In genomic region chr16:17291289-17291688, GRCh38 we compare ENCODE assay signal across 21 cellular contexts.
DNase-seq lines count a peak whose midpoint lies in the region; ATAC-seq, FAIRE-seq and TF ChIP-seq lines count a peak whose summit lies in the region.
"Had no signal": no experiment of that assay in that cellular context is flagged by ENCODE, and none has a peak within 500 bp of the region (broad histone marks: within the 10 kb centered on the region; RNA-seq: fewer than 3 reads in every experiment).

No MANE protein-coding gene starts in this region.

- TF ChIP-seq RAD21 in HepG2 (CRISPR knock-in tag; IDR thresholded peaks at IDR 0.05), result no peak

- peaks cover 0 to 1% of the 10 kb centered on the region in 2 experiments; a peak in 1 of 5 replicates for H3K27me3 ChIP-seq in HepG2 (ENCODE audit: control insufficient read depth in 1 of 2, insufficient read depth in 2 of 2, low read length in 2 of 2)
- H3K27me3 ChIP-seq in right lobe of liver, result no peaks in the 10 kb centered on the region
- H3K27me3 ChIP-seq: BLaER1 treated with 17β-estradiol and CSF1 and Interleukin-3, amounts not matched to agents 10 nM and 100 nM had no signal

- intact Hi-C loops in HepG2 (cut with micrococcal nuclease; ENCODE audit: unreplicated experiment), result no loop called here
- intact Hi-C loops in right lobe of liver (cut with DNase I), result no loop called here
- intact Hi-C loops in dendritic cell treated with granulocyte-macrophage colony-stimulating factor and Interleukin-4, amounts not matched to agents 40 ng/mL and 50 ng/mL, for 4 days (cut with micrococcal nuclease), result no loop called here

- H3K9me3 Mint-ChIP-seq in dendritic cell treated with granulocyte-macrophage colony-stimulating factor and Interleukin-4, amounts not matched to agents 40 ng/mL and 50 ng/mL, for 4 days, result no peaks in the 10 kb centered on the region
- H3K9me3 Mint-ChIP-seq in activated CD8-positive, alpha-beta memory T cell treated with anti-CD3 and anti-CD28 coated beads, Interleukin-2, amount 10 ng/mL, durations not matched to agents 7 days and 5 days (ENCODE audit: low read depth), result no peaks in the 10 kb centered on the region
- H3K9me3 Mint-ChIP-seq: CD4-positive, alpha-beta T cell had no signal

- 35% methylated on average over 2 of the region's 2 CpGs for WGBS in HepG2 (ENCODE audit: low lambda C conversion rate)
- 82% methylated on average over 2 of the region's 2 CpGs for WGBS in right lobe of liver (ENCODE audit: insufficient coverage, low coverage, low lambda C conversion rate, missing lambda C conversion rate)

- peak overlapping the region; percentile 37 for H3K27ac Mint-ChIP-seq in dendritic cell treated with granulocyte-macrophage colony-stimulating factor and Interleukin-4, amounts not matched to agents 40 ng/mL and 50 ng/mL, for 4 days
- no peak overlapping the region for H3K27ac Mint-ChIP-seq in activated CD8-positive, alpha-beta memory T cell treated with anti-CD3 and anti-CD28 coated beads, Interleukin-2, amount 10 ng/mL, durations not matched to agents 7 days and 5 days
- H3K27ac Mint-ChIP-seq: B cell; CD4-positive, alpha-beta T cell; CD8-positive, alpha-beta T cell had no signal

- no peaks in the 10 kb centered on the region for H3K9me3 ChIP-seq in HepG2 (ENCODE audit: low read length)
- no peaks in the 10 kb centered on the region for H3K9me3 ChIP-seq in right lobe of liver
- H3K9me3 ChIP-seq: A549, Caco-2 had no signal

- no peaks in the 10 kb centered on the region for H3K27me3 Mint-ChIP-seq in dendritic cell treated with granulocyte-macrophage colony-stimulating factor and Interleukin-4, amounts not matched to agents 40 ng/mL and 50 ng/mL, for 4 days
- H3K27me3 Mint-ChIP-seq in activated CD8-positive, alpha-beta memory T cell treated with anti-CD3 and anti-CD28 coated beads, Interleukin-2, amount 10 ng/mL, durations not matched to agents 7 days and 5 days, result no peaks in the 10 kb centered on the region
- H3K27me3 Mint-ChIP-seq: B cell; CD4-positive, alpha-beta T cell had no signal

- H3K4me3 ChIP-seq in HepG2 (replicated peaks in 1 of 3; ENCODE audit: insufficient read depth in 1 of 3, low read depth in 2 of 3, low read length in 3 of 3), result no peak overlapping the region
- no peak overlapping the region for H3K4me3 ChIP-seq in right lobe of liver
- H3K4me3 ChIP-seq: A549; BLaER1 treated with 17β-estradiol and CSF1 and Interleukin-3, amounts not matched to agents 10 nM and 100 nM had no signal

- BruUV-seq in HepG2 (replicated peaks; lab: Mats Ljungman, UMichigan), result no TSS peak

- in situ Hi-C loops in HepG2 (cut with HindIII; ENCODE audit: extremely low pct_ligation_motif_present, low pct_unique_long_range_greater_than_20kb), result no loop called here

- ATAC-seq in HepG2, result no peak
- no peak for ATAC-seq in right lobe of liver
- no peak for ATAC-seq in activated CD8-positive, alpha-beta memory T cell treated with anti-CD3 and anti-CD28 coated beads, Interleukin-2, amount 10 ng/mL, durations not matched to agents 7 days and 5 days
- ATAC-seq: A549; CD8-positive, alpha-beta T cell had no signal

- DNase-seq in HepG2 (ENCODE audit: low spot score) (no peak), right lobe of liver (no peak), hepatic stellate cell (ENCODE audit: low spot score) (no peak)
- no peak for DNase-seq in activated CD8-positive, alpha-beta memory T cell treated with anti-CD3 and anti-CD28 coated beads, Interleukin-2, amount 10 ng/mL, durations not matched to agents 7 days and 5 days
- DNase-seq: AML-193; Caco-2; Calu3; CD4-positive, alpha-beta T cell; CD8-positive, alpha-beta T cell; DMS79 treated with DMSO at 0.1 percent for 48 hours; GF-D8 had no signal

- no peak overlapping the region for H3K9ac ChIP-seq in HepG2 (ENCODE audit: insufficient read depth, low read depth, low read length)
- H3K9ac ChIP-seq: BLaER1 treated with 17β-estradiol and CSF1 and Interleukin-3, amounts not matched to agents 10 nM and 100 nM had no signal

- H3K4me2 ChIP-seq in HepG2 (ENCODE audit: low read depth, low read length), result no peak overlapping the region
- H3K4me2 ChIP-seq: A549; BLaER1 treated with 17β-estradiol and CSF1 and Interleukin-3, amounts not matched to agents 10 nM and 100 nM had no signal

- H3K36me3 Mint-ChIP-seq in dendritic cell treated with granulocyte-macrophage colony-stimulating factor and Interleukin-4, amounts not matched to agents 40 ng/mL and 50 ng/mL, for 4 days (ENCODE audit: low read depth), result peaks cover 6% of the 10 kb centered on the region
- peaks cover 13% of the 10 kb centered on the region for H3K36me3 Mint-ChIP-seq in activated CD8-positive, alpha-beta memory T cell treated with anti-CD3 and anti-CD28 coated beads, Interleukin-2, amount 10 ng/mL, durations not matched to agents 7 days and 5 days

- CTCF ChIA-PET in HepG2 (lab: Yijun Ruan, JAX; ENCODE audit: low intra/inter-chr PET ratio, low total read pairs), result no interaction called here
- CTCF ChIA-PET in activated CD8-positive, alpha-beta memory T cell treated with anti-CD3 and anti-CD28 coated beads, Interleukin-2, amount 10 ng/mL, durations not matched to agents 7 days and 5 days (lab: Charles Lee), result interaction anchor here (0.6 to 1.0 kb wide), 2 partner anchors 9 to 30 kb away, joined by 3 read pairs; no protein-coding TSS in a partner anchor

- POLR2A ChIA-PET in HepG2 (lab: Yijun Ruan, JAX), result no interaction called here

- no peak overlapping the region for H2AFZ ChIP-seq in HepG2 (ENCODE audit: low read length)

- peaks cover 26% of the 10 kb centered on the region for H3K4me1 Mint-ChIP-seq in dendritic cell treated with granulocyte-macrophage colony-stimulating factor and Interleukin-4, amounts not matched to agents 40 ng/mL and 50 ng/mL, for 4 days (ENCODE audit: low read depth)
- peaks cover 10% of the 10 kb centered on the region for H3K4me1 Mint-ChIP-seq in activated CD8-positive, alpha-beta memory T cell treated with anti-CD3 and anti-CD28 coated beads, Interleukin-2, amount 10 ng/mL, durations not matched to agents 7 days and 5 days

- H3K4me3 Mint-ChIP-seq in dendritic cell treated with granulocyte-macrophage colony-stimulating factor and Interleukin-4, amounts not matched to agents 40 ng/mL and 50 ng/mL, for 4 days, result no peak overlapping the region
- no peak overlapping the region for H3K4me3 Mint-ChIP-seq in activated CD8-positive, alpha-beta memory T cell treated with anti-CD3 and anti-CD28 coated beads, Interleukin-2, amount 10 ng/mL, durations not matched to agents 7 days and 5 days
- H3K4me3 Mint-ChIP-seq: B cell; CD4-positive, alpha-beta T cell; CD8-positive, alpha-beta T cell had no signal

- no peaks in the 10 kb centered on the region for H4K20me1 ChIP-seq in HepG2 (ENCODE audit: insufficient read depth, low read length)

- TF ChIP-seq EP300 in HepG2 (IDR thresholded peaks at IDR 0.05; ENCODE audit: low read depth in 2 of 2, low read length in 2 of 2) (no peak), HepG2 (CRISPR knock-in tag; IDR thresholded peaks at IDR 0.05; ENCODE audit: borderline replicate concordance) (no peak)

- no peaks in the 10 kb centered on the region for H3K4me1 ChIP-seq in HepG2 (ENCODE audit: insufficient read depth, low read length)
- no peaks in the 10 kb centered on the region for H3K4me1 ChIP-seq in right lobe of liver
- H3K4me1 ChIP-seq: A549, Caco-2 had no signal

- H3K27ac ChIP-seq in HepG2 (ENCODE audit: extremely low read length, insufficient read depth, low read length) (no peak overlapping the region), right lobe of liver (no peak overlapping the region)
- H3K27ac ChIP-seq: 22Rv1, A549, C4-2B had no signal

- no peak for TF ChIP-seq POLR2A in HepG2 (IDR thresholded peaks at IDR 0.05; ENCODE audit: insufficient read depth in 1 of 2, low read depth in 2 of 2, low read length in 2 of 2)
- TF ChIP-seq POLR2A in right lobe of liver (IDR thresholded peaks at IDR 0.05), result no peak

- TF ChIP-seq CTCF in HepG2 (CRISPR knock-in tag; IDR thresholded peaks at IDR 0.05) (no peak), right lobe of liver (IDR thresholded peaks at IDR 0.05) (no peak)

- H3K36me3 ChIP-seq in HepG2 (replicated peaks in 1 of 2; ENCODE audit: control insufficient read depth in 1 of 2, insufficient read depth in 2 of 2, low read length in 2 of 2) (no peaks in the 10 kb centered on the region), right lobe of liver (no peaks in the 10 kb centered on the region)

- H3K79me2 ChIP-seq in HepG2 (ENCODE audit: insufficient read depth, low read length), result no peaks in the 10 kb centered on the region

- FAIRE-seq in HepG2 (lab: Jason Lieb, UNC), result no peak
- FAIRE-seq: A549, D721Med, G401.6, GM12891, GM19239 had no signal

TF ChIP-seq in HepG2, 621 proteins besides CTCF, POLR2A, EP300 and RAD21:
- TF ChIP-seq DDIT3 (CRISPR knock-in tag; IDR thresholded peaks at IDR 0.05), result no peak
- peak; percentile 63; the same call in 1 of the 2 replicates for TF ChIP-seq ZNF629 (CRISPR knock-in tag; conservative IDR thresholded peaks at IDR 0.05)
